In the genomic region with DNA sequence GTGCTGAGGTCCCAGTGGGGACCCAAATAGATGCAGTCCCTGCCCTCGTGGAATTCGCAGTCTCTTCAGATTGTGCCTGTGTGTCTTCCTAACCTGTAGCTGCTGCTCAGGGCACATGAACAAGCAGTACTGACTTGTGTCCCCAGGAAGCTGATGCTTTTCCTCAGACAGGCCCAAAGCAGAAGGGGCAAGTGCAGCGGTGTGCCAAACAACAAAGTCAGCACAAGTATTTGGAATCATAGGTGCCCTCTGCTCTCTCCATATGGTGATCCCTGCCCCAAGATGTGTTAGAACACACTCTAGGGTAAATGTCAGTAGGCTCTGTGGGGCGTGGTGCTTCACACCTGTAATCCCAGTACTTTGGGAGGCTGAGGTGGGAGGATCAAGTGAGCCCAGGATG, we compare ENCODE assay signal across 19 cellular contexts. TPM values are rescaled to one million over a fixed set of nuclear protein-coding genes. Genes with fewer than 3 reads are reported as not detected.
DNase-seq lines count a peak whose midpoint lies in the region; ATAC-seq, FAIRE-seq and TF ChIP-seq lines count a peak whose summit lies in the region.
"Had no signal": no experiment of that assay in that cellular context is flagged by ENCODE, and none has a peak within 500 bp of the region (broad histone marks: within the 10 kb centered on the region; RNA-seq: fewer than 3 reads in every experiment).

No MANE protein-coding gene starts in this region.

- no peaks in the 10 kb centered on the region for H4K20me1 ChIP-seq in Loucy (ENCODE audit: insufficient read depth, low read length, poor library complexity, severe bottlenecking)
- no peaks in the 10 kb centered on the region for H4K20me1 ChIP-seq in K562 (replicated peaks; ENCODE audit: control insufficient read depth, insufficient read depth, low read length)
- H4K20me1 ChIP-seq: BLaER1 had no signal

- TF ChIP-seq RAD21 in K562 (CRISPR knock-in tag; conservative IDR thresholded peaks at IDR 0.05 in 1 of 2, IDR thresholded peaks at IDR 0.05 in 1 of 2) = no peak

- no peak for DNase-seq in activated CD4-positive, alpha-beta T cell treated with anti-CD3 and anti-CD28 coated beads for 36 hours
- no peak for DNase-seq in activated CD4-positive, alpha-beta T cell treated with anti-CD3 and anti-CD28 coated beads, Interleukin-2, amount 50 U/mL, for 1 hour
- no peak for DNase-seq in K562 (ENCODE audit: extremely low read depth in 1 of 4, low spot score in 3 of 4)
- no peak for DNase-seq in natural killer cell
- no peak for DNase-seq in SHP77 treated with DMSO at 0.1 percent for 48 hours (lab: John Stamatoyannopoulos, UW)
- no peak for DNase-seq in NCI-H1694 (lab: John Stamatoyannopoulos, UW)
- DNase-seq in HAP-1 (ENCODE audit: low spot score in 2 of 2) = no peak
- DNase-seq: CD8-positive, alpha-beta T cell; H7; NCI-H1417 treated with DMSO at 0.1 percent for 48 hours; NCI-H2029; NCI-H2171; NCI-H446; NK-92 treated with Interleukin-12 subunit alpha and Interleukin-12 subunit beta, amount 100 ng/mL, for 24 hours had no signal

- intact Hi-C loops in activated CD4-positive, alpha-beta T cell treated with anti-CD3 and anti-CD28 coated beads for 36 hours (cut with DNase I, micrococcal nuclease) = no loop called here
- intact Hi-C loops in K562 (cut with micrococcal nuclease) = no loop called here
- intact Hi-C loops in natural killer cell (cut with micrococcal nuclease) = no loop called here

- CTCF ChIA-PET in activated CD4-positive, alpha-beta T cell treated with anti-CD3 and anti-CD28 coated beads for 36 hours (lab: Charles Lee) = interaction anchor here (0.7 to 2.1 kb wide), 4 partner anchors 17 to 290 kb away, joined by 3 to 8 read pairs (median 4); no protein-coding TSS in a partner anchor
- CTCF ChIA-PET in K562 (lab: Yijun Ruan, JAX; ENCODE audit: low intra/inter-chr PET ratio) = no interaction called here

- H3K9ac ChIP-seq in Loucy (ENCODE audit: low read depth, low read length, poor library complexity, severe bottlenecking) = peak overlapping the region; percentile 49
- peak overlapping the region in 1 of 2 experiments; percentile 9; a peak in 1 of 4 replicates for H3K9ac ChIP-seq in K562 (ENCODE audit: insufficient read depth in 1 of 2, low read depth in 2 of 2, low read length in 2 of 2)
- H3K9ac ChIP-seq: BLaER1 had no signal

- no peaks in the 10 kb centered on the region for H3K9me3 ChIP-seq in Loucy (ENCODE audit: insufficient read depth, low read depth, low read length)
- H3K9me3 ChIP-seq in K562 (replicated peaks; ENCODE audit: control insufficient read depth, insufficient read depth, low read depth, low read length) = no peaks in the 10 kb centered on the region
- no peaks in the 10 kb centered on the region for H3K9me3 ChIP-seq in HAP-1
- H3K9me3 ChIP-seq: BLaER1 had no signal

- ATAC-seq in activated CD4-positive, alpha-beta T cell treated with anti-CD3 and anti-CD28 coated beads for 36 hours = no peak
- no peak for ATAC-seq in K562
- no peak for ATAC-seq in natural killer cell
- ATAC-seq: CD8-positive, alpha-beta T cell had no signal

- H3K36me3 ChIP-seq in Loucy (ENCODE audit: insufficient read depth, low read length) = no peaks in the 10 kb centered on the region
- H3K36me3 ChIP-seq in K562 (ENCODE audit: control insufficient read depth, insufficient read depth, low read length) = no peaks in the 10 kb centered on the region
- no peaks in the 10 kb centered on the region for H3K36me3 ChIP-seq in HAP-1 (replicated peaks)
- H3K36me3 ChIP-seq: BLaER1 had no signal

- H3K4me3 ChIP-seq in Loucy (ENCODE audit: low read length, poor library complexity, severe bottlenecking) (no peak overlapping the region), K562 (no peak overlapping the region), HAP-1 (no peak overlapping the region)
- H3K4me3 ChIP-seq: BLaER1 had no signal

- H2AFZ ChIP-seq in Loucy (ENCODE audit: low read length) (no peak overlapping the region), K562 (ENCODE audit: low read depth, low read length) (no peak overlapping the region)

- H3K4me3 Mint-ChIP-seq in activated CD4-positive, alpha-beta T cell treated with anti-CD3 and anti-CD28 coated beads for 36 hours = no peak overlapping the region
- no peak overlapping the region for H3K4me3 Mint-ChIP-seq in natural killer cell
- H3K4me3 Mint-ChIP-seq: CD8-positive, alpha-beta T cell had no signal

- H3K27me3 ChIP-seq in Loucy (ENCODE audit: insufficient read depth, low read length, poor library complexity, severe bottlenecking) = no peaks in the 10 kb centered on the region
- H3K27me3 ChIP-seq in K562 (ENCODE audit: control insufficient read depth in 2 of 2, insufficient read depth in 2 of 2, low read length in 2 of 2) = no peaks in the 10 kb centered on the region
- no peaks in the 10 kb centered on the region for H3K27me3 ChIP-seq in HAP-1 (ENCODE audit: low read depth)
- H3K27me3 ChIP-seq: BLaER1 had no signal

- TF ChIP-seq EP300 in K562 (IDR thresholded peaks at IDR 0.05; ENCODE audit: low read length) = no peak

- no peak for TF ChIP-seq CTCF in Loucy (conservative IDR thresholded peaks at IDR 0.05; ENCODE audit: low read length)
- TF ChIP-seq CTCF in K562 (IDR thresholded peaks at IDR 0.05 in 2 of 3, conservative IDR thresholded peaks at IDR 0.05 in 1 of 3; ENCODE audit: insufficient read depth in 2 of 3, low read depth in 1 of 3, low read length in 3 of 3) = no peak
- no peak for TF ChIP-seq CTCF in natural killer cell (IDR thresholded peaks at IDR 0.05)

- no peaks in the 10 kb centered on the region for H3K36me3 Mint-ChIP-seq in activated CD4-positive, alpha-beta T cell treated with anti-CD3 and anti-CD28 coated beads for 36 hours (ENCODE audit: low read depth)
- no peaks in the 10 kb centered on the region for H3K36me3 Mint-ChIP-seq in natural killer cell
- H3K36me3 Mint-ChIP-seq: CD8-positive, alpha-beta T cell had no signal

- 84% methylated on average over 4 of the region's 4 CpGs for WGBS in K562 (ENCODE audit: insufficient coverage, low coverage, missing lambda C conversion rate)

- no peak overlapping the region for H3K4me2 ChIP-seq in Loucy (ENCODE audit: low read depth, low read length, poor library complexity, severe bottlenecking)
- no peak overlapping the region for H3K4me2 ChIP-seq in K562 (ENCODE audit: insufficient read depth, low read length)
- H3K4me2 ChIP-seq: BLaER1 had no signal

- no TSS peak for BruUV-seq in K562 (replicated peaks; lab: Mats Ljungman, UMichigan)

- H3K4me1 ChIP-seq in Loucy (ENCODE audit: insufficient read depth, low read length, poor library complexity, severe bottlenecking) = peaks cover 60% of the 10 kb centered on the region
- H3K4me1 ChIP-seq in K562 (replicated peaks in 1 of 2; ENCODE audit: control insufficient read depth in 2 of 2, insufficient read depth in 2 of 2, low read length in 2 of 2) = peaks cover 36 to 62% of the 10 kb centered on the region in 2 experiments
- H3K4me1 ChIP-seq in HAP-1 = peaks cover 31% of the 10 kb centered on the region

- no peaks in the 10 kb centered on the region for H3K79me2 ChIP-seq in Loucy (ENCODE audit: insufficient read depth, low read length)
- no peaks in the 10 kb centered on the region for H3K79me2 ChIP-seq in K562 (ENCODE audit: control insufficient read depth, insufficient read depth, low read length)

- no peak overlapping the region for H3K27ac ChIP-seq in K562 (ENCODE audit: extremely low read depth, low read depth, low read length)
- H3K27ac ChIP-seq: BLaER1, HL-60 had no signal

- POLR2A ChIA-PET in activated CD4-positive, alpha-beta T cell treated with anti-CD3 and anti-CD28 coated beads for 36 hours (lab: Charles Lee) = no interaction called here
- POLR2A ChIA-PET in K562 (lab: Yijun Ruan, JAX) = interaction anchor here (1.0 to 2.8 kb wide), 3 partner anchors 11 to 23 kb away, joined by 6 to 20 read pairs (median 6); partner anchors contain the start of gene BHLHE40

- H3K9me1 ChIP-seq in K562 (ENCODE audit: control insufficient read depth, insufficient read depth, low read length) = no peaks in the 10 kb centered on the region

- peaks cover 25% of the 10 kb centered on the region for H3K4me1 Mint-ChIP-seq in activated CD4-positive, alpha-beta T cell treated with anti-CD3 and anti-CD28 coated beads for 36 hours
- H3K4me1 Mint-ChIP-seq in natural killer cell = peaks cover 29 to 31% of the 10 kb centered on the region in 2 donors

- H3K9me3 Mint-ChIP-seq in activated CD4-positive, alpha-beta T cell treated with anti-CD3 and anti-CD28 coated beads for 36 hours (ENCODE audit: low read depth) = no peaks in the 10 kb centered on the region
- no peaks in the 10 kb centered on the region for H3K9me3 Mint-ChIP-seq in natural killer cell
- H3K9me3 Mint-ChIP-seq: CD8-positive, alpha-beta T cell had no signal

- peak overlapping the region; percentile 39 for H3K27ac Mint-ChIP-seq in activated CD4-positive, alpha-beta T cell treated with anti-CD3 and anti-CD28 coated beads for 36 hours
- peak overlapping the region; percentile 83 to 87 for H3K27ac Mint-ChIP-seq in natural killer cell
- H3K27ac Mint-ChIP-seq: CD8-positive, alpha-beta T cell had no signal

- in situ Hi-C loops in K562 (cut with MboI) (no loop called here), HAP-1 (cut with MboI; ENCODE audit: low sequenced_read_pairs) (no loop called here)

- no peaks in the 10 kb centered on the region for H3F3A ChIP-seq in Loucy (ENCODE audit: low read depth)

- FAIRE-seq in K562 (lab: Jason Lieb, UNC) = no peak
- FAIRE-seq: GM19239, HTR-8/SVneo had no signal

- no peaks in the 10 kb centered on the region for H3K27me3 Mint-ChIP-seq in activated CD4-positive, alpha-beta T cell treated with anti-CD3 and anti-CD28 coated beads for 36 hours
- no peaks in the 10 kb centered on the region for H3K27me3 Mint-ChIP-seq in natural killer cell (ENCODE audit: low read depth in 2 of 2)

- H3K9me2 ChIP-seq in Loucy (replicated peaks; ENCODE audit: low read depth, low read length) = no peaks in the 10 kb centered on the region

- TF ChIP-seq POLR2A in K562 (conservative IDR thresholded peaks at IDR 0.05) = no peak

RNA-seq across cellular contexts. Expression of gene BHLHE40, which starts 21.9 kb away (rescaled TPM):
- total RNA-seq in activated CD4-positive, alpha-beta T cell treated with anti-CD3 and anti-CD28 coated beads for 36 hours = 100 to 1,000 TPM; 258 to 273 TPM
- 81.5 and 114 TPM in 2 replicates for total RNA-seq in K562 (2011; cell fraction: chromatin; rRNA removed; ENCODE audit: low replicate concordance)
- 100 and 103 TPM in 2 replicates for total RNA-seq in K562 (2011; cell fraction: nucleolus; rRNA removed)
- 92.4 and 99.8 TPM in 2 replicates for total RNA-seq in K562 (2011; cell fraction: nucleoplasm; rRNA removed)
- total RNA-seq in K562 (2014; rRNA removed) (38.7 and 44.5 TPM in 2 replicates), K562 (2014; rRNA removed; fragmentation: Illumina TruSeq; extraction: Trizol) (19.4 and 20.6 TPM in 2 replicates), K562 (2015; rRNA removed; fragmentation: Illumina TruSeq; extraction: Trizol) (27.7 and 27.8 TPM in 2 replicates), K562 (2021) (47.5 and 51.8 TPM in 2 replicates), natural killer cell (100 to 1,000 TPM; 512 to 725 (median 719) TPM)
- polyA plus RNA-seq in K562 (2011; rRNA removed) (83.9 and 105 TPM in 2 replicates), K562 (2014; fragmentation: Illumina TruSeq; extraction: Trizol) (49.6 and 57.8 TPM in 2 replicates), K562 (2014; fragmentation: Nextera tagmentation; extraction: Ambion mirVana) (10 to 100 TPM; 12.0 to 24.3 TPM), K562 (2014; rRNA removed) (30.9 and 31.4 TPM in 2 replicates)
- polyA plus RNA-seq in K562 (2011; cell fraction: cytosol; rRNA removed) = 72.3 and 73.7 TPM in 2 replicates
- polyA plus RNA-seq in K562 (2011; cell fraction: nucleus; rRNA removed) = 144 and 202 TPM in 2 replicates
- polyA plus RNA-seq in K562 (2012) = 98.8 and 122 TPM in 2 replicates
- polyA minus RNA-seq in K562 (2011; rRNA and poly(A)+ RNA removed) = 76.2 and 78.0 TPM in 2 replicates
- polyA minus RNA-seq in K562 (2011; cell fraction: cytosol; rRNA and poly(A)+ RNA removed) = 70.7 and 90.6 TPM in 2 replicates
- 122 and 139 TPM in 2 replicates for polyA minus RNA-seq in K562 (2011; cell fraction: nucleus; rRNA and poly(A)+ RNA removed)
